Comparison of ENCODE assay signal across 8 cellular contexts in the genomic region with DNA sequence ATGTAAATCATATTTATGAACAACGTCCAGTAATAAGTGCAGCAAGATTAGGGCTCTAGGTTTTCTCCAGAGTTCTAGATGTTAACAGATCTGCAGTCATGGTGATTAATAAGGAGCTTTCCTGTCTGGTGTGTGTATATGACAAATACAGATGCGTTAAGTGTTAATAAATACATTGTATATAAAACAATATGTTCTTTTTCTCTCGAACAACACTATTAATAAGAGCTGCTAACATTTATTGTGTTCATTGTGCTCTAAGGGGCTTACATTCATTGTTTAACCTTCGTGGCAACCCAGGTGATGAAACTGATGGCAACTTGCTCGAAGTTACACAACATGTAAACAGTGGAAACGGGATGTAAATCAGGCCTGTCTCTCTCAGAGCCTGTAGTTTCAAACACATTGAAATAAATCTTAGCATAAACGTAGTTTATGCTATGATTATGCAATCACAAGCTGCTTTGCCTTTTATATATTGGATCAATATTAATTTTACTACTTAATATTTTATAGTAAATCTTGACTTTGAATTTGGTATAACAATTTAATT. TPM values are rescaled to one million over a fixed set of nuclear protein-coding genes. Genes with fewer than 3 reads are reported as not detected.
DNase-seq lines count a peak whose midpoint lies in the region; ATAC-seq and TF ChIP-seq lines count a peak whose summit lies in the region.

No MANE protein-coding gene starts in this region.

- no peak overlapping the region for H3K27ac Mint-ChIP-seq in activated T-cell treated with anti-CD3 and anti-CD28 coated beads, Interleukin-2, amount 50 U/mL, for 72 hours

- no peak for DNase-seq in activated T-cell treated with anti-CD3 and anti-CD28 coated beads, Interleukin-2, amount 50 U/mL, for 72 hours
- DNase-seq in activated T-cell treated with anti-CD3 and anti-CD28 coated beads for 4 hours (no peak), testis (no peak), DMS114 treated with DMSO at 0.1 percent for 48 hours (lab: John Stamatoyannopoulos, UW; ENCODE audit: unreplicated experiment) (no peak), amniotic stem cell (lab: John Stamatoyannopoulos, UW) (no peak)
- no peak for DNase-seq in central memory CD4-positive, alpha-beta T cell

- H3K9ac ChIP-seq in iPS-18a (ENCODE audit: low read length) = no peak overlapping the region

- H3K36me3 ChIP-seq in iPS-18a (ENCODE audit: control insufficient read depth, low read depth, low read length) = no peaks in the 10 kb centered on the region
- no peaks in the 10 kb centered on the region for H3K36me3 ChIP-seq in testis (ENCODE audit: low read depth, missing control alignments)

- H3K27me3 ChIP-seq in iPS-18a (ENCODE audit: control insufficient read depth, insufficient read depth, low read length) = peaks cover 7% of the 10 kb centered on the region
- H3K27me3 ChIP-seq in testis = no peaks in the 10 kb centered on the region

- peaks cover 14% of the 10 kb centered on the region for H3K4me1 Mint-ChIP-seq in activated T-cell treated with anti-CD3 and anti-CD28 coated beads, Interleukin-2, amount 50 U/mL, for 72 hours (ENCODE audit: low read depth)

- no peaks in the 10 kb centered on the region for H3K9me3 Mint-ChIP-seq in activated T-cell treated with anti-CD3 and anti-CD28 coated beads, Interleukin-2, amount 50 U/mL, for 72 hours

- ATAC-seq in activated T-cell treated with anti-CD3 and anti-CD28 coated beads, Interleukin-2, amount 50 U/mL, for 72 hours (replicated peaks in 1 of 2) = no peak

- WGBS in testis, 2 donors = 36 to 47% methylated on average over 7 of the region's 7 CpGs

- no peaks in the 10 kb centered on the region for H3K36me3 Mint-ChIP-seq in activated T-cell treated with anti-CD3 and anti-CD28 coated beads, Interleukin-2, amount 50 U/mL, for 72 hours (ENCODE audit: insufficient read depth in 2 of 2)

- TF ChIP-seq POLR2A in testis (IDR thresholded peaks at IDR 0.05) = no peak

- TF ChIP-seq CTCF in WI38 (IDR thresholded peaks at IDR 0.05; ENCODE audit: low read depth, low read length) (no peak), testis (IDR thresholded peaks at IDR 0.05) (no peak)

- H3K27ac ChIP-seq in iPS-18a (ENCODE audit: low read length) (no peak overlapping the region), testis (no peak overlapping the region)

- H3K4me3 Mint-ChIP-seq in activated T-cell treated with anti-CD3 and anti-CD28 coated beads, Interleukin-2, amount 50 U/mL, for 72 hours = peak overlapping the region; percentile 82 to 88

- peaks cover 56% of the 10 kb centered on the region for H3K27me3 Mint-ChIP-seq in activated T-cell treated with anti-CD3 and anti-CD28 coated beads, Interleukin-2, amount 50 U/mL, for 72 hours (ENCODE audit: low read depth)

- intact Hi-C loops in testis (cut with DNase I; ENCODE audit: low total_unique reads) = no loop called here

- H3K9me3 ChIP-seq in iPS-18a (ENCODE audit: control insufficient read depth, low read depth, low read length) (no peaks in the 10 kb centered on the region), testis (no peaks in the 10 kb centered on the region)

- peak overlapping the region; percentile 71 for H3K4me3 ChIP-seq in WI38 (ENCODE audit: low read depth, low read length)
- peak overlapping the region; percentile 77 for H3K4me3 ChIP-seq in iPS-18a (ENCODE audit: low read length)
- H3K4me3 ChIP-seq in testis = peak overlapping the region; percentile 60 to 66

- H3K4me1 ChIP-seq in iPS-18a (ENCODE audit: control insufficient read depth, low read depth, low read length) (peaks cover 5% of the 10 kb centered on the region), testis (no peaks in the 10 kb centered on the region)

RNA-seq across cellular contexts. Expression of gene CLGN, which starts 0.5 kb away (rescaled TPM):
- under 1 TPM; 0.14 to 0.17 TPM for total RNA-seq in activated T-cell treated with anti-CD3 and anti-CD28 coated beads, Interleukin-2, amount 50 U/mL, for 72 hours
- 10 to 100 TPM; 26.9 to 37.0 TPM for total RNA-seq in testis
- polyA plus RNA-seq in testis (ENCODE audit: insufficient read depth, low read depth, low replicate concordance) = 75.6 TPM

RNA-seq across cellular contexts. Expression of gene SCOC, which starts 54.5 kb away (rescaled TPM):
- total RNA-seq in activated T-cell treated with anti-CD3 and anti-CD28 coated beads, Interleukin-2, amount 50 U/mL, for 72 hours = 10 to 100 TPM; 31.6 to 32.6 TPM
- 10 to 100 TPM; 30.5 to 37.2 TPM for total RNA-seq in testis
- polyA plus RNA-seq in testis (ENCODE audit: insufficient read depth, low read depth, low replicate concordance) = 44.5 TPM

Comparison
In these comparisons a context has a peak if more than half of its experiments do, and no peak if none do; other contexts are left out.
1. RNA of gene CLGN, which starts 0.5 kb away (total RNA-seq): 26.9 to 37.0 TPM in testis; 0.14 to 0.17 TPM in activated T-cell treated with anti-CD3 and anti-CD28 coated beads, Interleukin-2, amount 50 U/mL, for 72 hours; every median in the first group is over 10 times any median in the second.
2. Peak in every context shown above with its lines, with median percentiles within 50 percentile points of each other: H3K4me3 ChIP-seq.